11 cellular contexts compared by ENCODE assay signal in genomic region chr15:58447244-58448010, GRCh38.
A peak's percentile ranks its signal among the peaks of the same experiment; 100 is the strongest.
DNase-seq lines count a peak whose midpoint lies in the region; ATAC-seq lines count a peak whose summit lies in the region.
"Had no signal": no experiment of that assay in that cellular context is flagged by ENCODE, and none has a peak within 500 bp of the region (broad histone marks: within the 10 kb centered on the region; RNA-seq: fewer than 3 reads in every experiment).

No MANE protein-coding gene starts in this region.

- peak overlapping the region; percentile 17 for H3K27ac ChIP-seq in duodenal mucosa (ENCODE audit: low read depth, low read length)
- H3K27ac ChIP-seq: 22Rv1 had no signal

- no peaks in the 10 kb centered on the region for H3K36me3 ChIP-seq in duodenal mucosa (ENCODE audit: control insufficient read depth in 1 of 2, insufficient read depth in 2 of 2, low read length in 2 of 2)

- H3K4me3 ChIP-seq in duodenal mucosa (ENCODE audit: low read depth in 1 of 2, low read length in 2 of 2) = no peak overlapping the region

- peak; percentile 42 for ATAC-seq in stimulated activated memory B cell treated with anti-CD40 and anti-IgM and Interleukin-4, amounts not matched to agents 10 μg/mL and 1 μg/mL and 100 μg/mL, for 72 hours
- ATAC-seq in HG02938 (IDR thresholded peaks at IDR 0.05; ENCODE audit: unreplicated experiment) = no peak
- ATAC-seq in HG02852 (IDR thresholded peaks at IDR 0.05; ENCODE audit: unreplicated experiment) = no peak
- ATAC-seq: SK-N-SH treated with all-trans-retinoic acid at 6 μM for 48 hours had no signal

- no peak overlapping the region for H3K27ac Mint-ChIP-seq in stimulated activated memory B cell treated with anti-CD40 and anti-IgM and Interleukin-4, amounts not matched to agents 10 μg/mL and 1 μg/mL and 100 μg/mL, for 72 hours

- no peaks in the 10 kb centered on the region for H3K9me3 ChIP-seq in duodenal mucosa (ENCODE audit: control insufficient read depth in 1 of 2, low read length in 2 of 2)

- H3K4me1 Mint-ChIP-seq in stimulated activated memory B cell treated with anti-CD40 and anti-IgM and Interleukin-4, amounts not matched to agents 10 μg/mL and 1 μg/mL and 100 μg/mL, for 72 hours = no peaks in the 10 kb centered on the region

- DNase-seq in NOMO-1 (lab: John Stamatoyannopoulos, UW; ENCODE audit: unreplicated experiment in 2 of 2) (peak; percentile 14 to 44), NOMO-1 treated with dmso at 0.1 percent for 144 hours (lab: John Stamatoyannopoulos, UW; ENCODE audit: unreplicated experiment) (no peak), OCI-M1 (lab: John Stamatoyannopoulos, UW) (peak; percentile 23)
- DNase-seq in stimulated activated naive CD4-positive, alpha-beta T cell (lab: John Stamatoyannopoulos, UW) = no peak
- DNase-seq: Karpas-422 had no signal

- H3K36me3 Mint-ChIP-seq in stimulated activated memory B cell treated with anti-CD40 and anti-IgM and Interleukin-4, amounts not matched to agents 10 μg/mL and 1 μg/mL and 100 μg/mL, for 72 hours = no peaks in the 10 kb centered on the region

- no peak overlapping the region for H3K4me3 Mint-ChIP-seq in stimulated activated memory B cell treated with anti-CD40 and anti-IgM and Interleukin-4, amounts not matched to agents 10 μg/mL and 1 μg/mL and 100 μg/mL, for 72 hours

- no peak overlapping the region for H3K9ac ChIP-seq in duodenal mucosa (ENCODE audit: low read depth in 1 of 2, low read length in 2 of 2)

- H3K27me3 ChIP-seq in duodenal mucosa (ENCODE audit: control insufficient read depth in 1 of 2, insufficient read depth in 2 of 2, low read length in 2 of 2) = no peaks in the 10 kb centered on the region

- H3K9me3 Mint-ChIP-seq in stimulated activated memory B cell treated with anti-CD40 and anti-IgM and Interleukin-4, amounts not matched to agents 10 μg/mL and 1 μg/mL and 100 μg/mL, for 72 hours = no peaks in the 10 kb centered on the region

- H3K4me1 ChIP-seq in duodenal mucosa (ENCODE audit: control insufficient read depth in 1 of 2, insufficient read depth in 2 of 2, low read length in 2 of 2) = peaks cover 39% of the 10 kb centered on the region in 2 donors

- H3K27me3 Mint-ChIP-seq in stimulated activated memory B cell treated with anti-CD40 and anti-IgM and Interleukin-4, amounts not matched to agents 10 μg/mL and 1 μg/mL and 100 μg/mL, for 72 hours = no peaks in the 10 kb centered on the region

Comparison
In these comparisons a context has a peak if more than half of its experiments do, and no peak if none do; other contexts are left out.
1. DNase-seq: peak in NOMO-1 (2 of 2) and OCI-M1 (single experiment); none in NOMO-1 treated with dmso at 0.1 percent for 144 hours (single experiment) and stimulated activated naive CD4-positive, alpha-beta T cell (0 of 6).